ENCODE assay signal across 18 cellular contexts in the genomic region with DNA sequence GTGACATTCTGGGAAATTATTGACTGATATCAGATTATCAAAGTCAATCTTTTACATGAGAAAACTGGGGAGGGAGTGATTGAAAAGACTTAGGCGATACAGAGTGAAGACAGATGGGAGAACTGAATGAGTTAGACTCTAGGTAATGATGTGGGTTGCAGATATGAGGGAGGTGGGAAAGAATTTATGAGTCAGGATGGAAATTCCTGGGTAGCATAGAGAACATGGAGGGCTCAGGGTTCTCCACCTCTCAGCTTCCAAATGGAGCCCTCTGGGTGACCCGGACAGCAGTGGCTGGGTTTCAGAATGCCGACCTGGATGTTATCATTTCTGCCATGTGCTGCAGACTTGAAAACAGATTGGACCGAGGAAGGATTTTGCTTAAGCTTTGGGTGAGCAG.
A peak's percentile ranks its signal among the peaks of the same experiment; 100 is the strongest.
DNase-seq lines count a peak whose midpoint lies in the region; ATAC-seq, FAIRE-seq and TF ChIP-seq lines count a peak whose summit lies in the region.
"Had no signal": no experiment of that assay in that cellular context is flagged by ENCODE, and none has a peak within 500 bp of the region (broad histone marks: within the 10 kb centered on the region; RNA-seq: fewer than 3 reads in every experiment).

No MANE protein-coding gene starts in this region.

- intact Hi-C loops in upper lobe of right lung (cut with DNase I), result no loop called here
- intact Hi-C loops in kidney (cut with DNase I), result no loop called here

- H3K9ac ChIP-seq in adipocyte (ENCODE audit: low read length), result no peak overlapping the region
- H3K9ac ChIP-seq in kidney (ENCODE audit: low read length in 2 of 2), result no peak overlapping the region

- H3K4me3 ChIP-seq in adipocyte (ENCODE audit: low read length) (no peak overlapping the region), upper lobe of right lung (no peak overlapping the region), kidney (ENCODE audit: low read length in 2 of 2) (no peak overlapping the region)
- H3K4me3 ChIP-seq: Peyer's patch, psoas muscle had no signal

- no peak for TF ChIP-seq CTCF in foreskin keratinocyte (conservative IDR thresholded peaks at IDR 0.05)
- no peak for TF ChIP-seq CTCF in upper lobe of right lung (IDR thresholded peaks at IDR 0.05)
- TF ChIP-seq CTCF in kidney (IDR thresholded peaks at IDR 0.05; ENCODE audit: borderline replicate concordance, extremely low read depth, insufficient read depth), result no peak

- peaks cover 15% of the 10 kb centered on the region for H3K4me1 ChIP-seq in adipocyte (ENCODE audit: control insufficient read depth, insufficient read depth, low read length)
- no peaks in the 10 kb centered on the region for H3K4me1 ChIP-seq in foreskin keratinocyte
- no peaks in the 10 kb centered on the region for H3K4me1 ChIP-seq in upper lobe of right lung
- H3K4me1 ChIP-seq in kidney (ENCODE audit: control insufficient read depth in 1 of 2, insufficient read depth in 1 of 2, low read depth in 1 of 2, low read length in 2 of 2), result no peaks in the 10 kb centered on the region
- H3K4me1 ChIP-seq: Peyer's patch had no signal

- H3K9me3 ChIP-seq in adipocyte (ENCODE audit: control insufficient read depth, low read length) (peaks cover 4% of the 10 kb centered on the region), upper lobe of right lung (no peaks in the 10 kb centered on the region), kidney (ENCODE audit: control insufficient read depth in 1 of 2, low read length in 2 of 2) (no peaks in the 10 kb centered on the region)
- H3K9me3 ChIP-seq: Peyer's patch, psoas muscle had no signal

- DNase-seq in HS-5 (ENCODE audit: low read depth) (peak; percentile 18), adipocyte (ENCODE audit: low read depth) (peak; percentile 12), foreskin keratinocyte (peak; percentile 33 to 59), upper lobe of right lung (peak; percentile 3), DMS 273 (lab: John Stamatoyannopoulos, UW; ENCODE audit: unreplicated experiment) (no peak), kidney (no peak)
- DNase-seq: activated CD4-positive, alpha-beta T cell treated with anti-CD3 and anti-CD28 coated beads for 1 hour; activated CD8-positive, alpha-beta memory T cell treated with anti-CD3 and anti-CD28 coated beads, Interleukin-2, amount 50 U/mL, for 48 hours; DND-41; NCI-H187; NCI-H524; Peyer's patch; psoas muscle; T-helper 2 cell had no signal

- H3K27ac ChIP-seq in foreskin keratinocyte, result no peak overlapping the region
- no peak overlapping the region for H3K27ac ChIP-seq in upper lobe of right lung
- H3K27ac ChIP-seq in kidney (ENCODE audit: low read depth in 2 of 2, low read length in 2 of 2), result no peak overlapping the region
- H3K27ac ChIP-seq: epithelial cell of prostate, HL-60, Peyer's patch, psoas muscle had no signal

- FAIRE-seq in kidney (lab: Jason Lieb, UNC), result no peak

- H3K27me3 ChIP-seq in adipocyte (replicated peaks; ENCODE audit: control insufficient read depth, insufficient read depth, low read length) (peaks cover 13% of the 10 kb centered on the region), foreskin keratinocyte (peaks cover 26% of the 10 kb centered on the region), upper lobe of right lung (no peaks in the 10 kb centered on the region)
- H3K27me3 ChIP-seq: Peyer's patch had no signal

- ATAC-seq in foreskin keratinocyte, result peak; percentile 61
- no peak for ATAC-seq in upper lobe of right lung
- ATAC-seq in HG02623 (IDR thresholded peaks at IDR 0.05; ENCODE audit: unreplicated experiment), result no peak
- ATAC-seq: left lobe of liver, psoas muscle had no signal

- no peaks in the 10 kb centered on the region for H3K36me3 ChIP-seq in adipocyte (ENCODE audit: control insufficient read depth, insufficient read depth, low read length, severe bottlenecking)
- no peaks in the 10 kb centered on the region for H3K36me3 ChIP-seq in upper lobe of right lung
- H3K36me3 ChIP-seq in kidney (ENCODE audit: control insufficient read depth in 1 of 2, insufficient read depth in 2 of 2, low read length in 2 of 2), result no peaks in the 10 kb centered on the region
- H3K36me3 ChIP-seq: Peyer's patch had no signal

Comparison
In these comparisons a context has a peak if more than half of its experiments do, and no peak if none do; other contexts are left out.
1. DNase-seq: peak in HS-5 (single experiment), adipocyte (single experiment), foreskin keratinocyte (2 of 2) and upper lobe of right lung (single experiment); none in DMS 273 (single experiment) and kidney (single experiment).